Comparison of ENCODE assay signal across 1 cellular context in genomic region chr21:44793269-44794030, GRCh38.
TF ChIP-seq lines count a peak whose summit lies in the region.

No MANE protein-coding gene starts in this region.

TF ChIP-seq in K562, 482 proteins besides CTCF, POLR2A, EP300 and RAD21 (continued from another document and continues in another):
- no peak for TF ChIP-seq ZNF407 (IDR thresholded peaks at IDR 0.05; ENCODE audit: low read depth)
- no peak for TF ChIP-seq SAFB (IDR thresholded peaks at IDR 0.05; ENCODE audit: borderline replicate concordance, low read depth, low read length)
- no peak for TF ChIP-seq NR2C2 (CRISPR knock-in tag; IDR thresholded peaks at IDR 0.05)
- peak; percentile 91 for TF ChIP-seq NR2C2 (tag; IDR thresholded peaks at IDR 0.05)
- TF ChIP-seq ZBTB40 (IDR thresholded peaks at IDR 0.05), result no peak
- no peak for TF ChIP-seq ZBTB40 (CRISPR knock-in tag; IDR thresholded peaks at IDR 0.05)
- TF ChIP-seq GTF2E2 (tag; IDR thresholded peaks at IDR 0.05), result 0 out of 2 replicates have a peak, but pooled peaks have one; percentile 56
- no peak for TF ChIP-seq E2F1 (CRISPR knock-in tag; IDR thresholded peaks at IDR 0.05)
- TF ChIP-seq HNRNPH1 (optimal IDR thresholded peaks at IDR 0.05; ENCODE audit: low read depth, low read length), result no peak
- peak; percentile 60 for TF ChIP-seq BRD9 (IDR thresholded peaks at IDR 0.05; ENCODE audit: low read depth, partially characterized antibody)
- peak in 1 of 2 experiments; percentile 51; a peak in 2 of 4 replicates for TF ChIP-seq NRF1 (conservative IDR thresholded peaks at IDR 0.05 in 1 of 2, IDR thresholded peaks at IDR 0.05 in 1 of 2)
- TF ChIP-seq CC2D1A (IDR thresholded peaks at IDR 0.05), result 0 out of 2 replicates have a peak, but pooled peaks have one; percentile 19
- no peak for TF ChIP-seq ARID3B (CRISPR knock-in tag; IDR thresholded peaks at IDR 0.05; ENCODE audit: borderline replicate concordance)
- TF ChIP-seq FOXK2 (conservative IDR thresholded peaks at IDR 0.05 in 1 of 2, IDR thresholded peaks at IDR 0.05 in 1 of 2; ENCODE audit: low read depth in 2 of 2), result no peak
- no peak for TF ChIP-seq RBM15 (IDR thresholded peaks at IDR 0.05; ENCODE audit: insufficient read depth, low read length)
- TF ChIP-seq NCOA2 (IDR thresholded peaks at IDR 0.05; ENCODE audit: partially characterized antibody in 2 of 2), result no peak
- no peak for TF ChIP-seq ZNF3 (CRISPR knock-in tag; IDR thresholded peaks at IDR 0.05)
- no peak for TF ChIP-seq ZFP1 (CRISPR knock-in tag; IDR thresholded peaks at IDR 0.05)
- no peak for TF ChIP-seq ETV5 (CRISPR knock-in tag; IDR thresholded peaks at IDR 0.05; ENCODE audit: low read depth)
- TF ChIP-seq KLF16 (IDR thresholded peaks at IDR 0.05), result 0 out of 2 replicates have a peak, but pooled peaks have one; percentile 14
- no peak for TF ChIP-seq ZNF133 (CRISPR knock-in tag; IDR thresholded peaks at IDR 0.05)
- peak; percentile 14; the same call in 1 of the 2 replicates for TF ChIP-seq MAFK (IDR thresholded peaks at IDR 0.05; ENCODE audit: low read length)
- no peak for TF ChIP-seq ZNF444 (CRISPR knock-in tag; IDR thresholded peaks at IDR 0.05)
- no peak for TF ChIP-seq ILK (tag; IDR thresholded peaks at IDR 0.05; ENCODE audit: borderline replicate concordance, low read depth)
- no peak for TF ChIP-seq USF1 (CRISPR knock-in tag; IDR thresholded peaks at IDR 0.05)
- TF ChIP-seq RB1 (IDR thresholded peaks at IDR 0.05; ENCODE audit: low read depth), result peak; percentile 70
- peak; percentile 46; the same call in 1 of the 2 replicates for TF ChIP-seq MYC (IDR thresholded peaks at IDR 0.05; ENCODE audit: low read depth, low read length)
- TF ChIP-seq MYC (CRISPR knock-in tag; IDR thresholded peaks at IDR 0.05; ENCODE audit: borderline replicate concordance, low read depth), result no peak
- peak in 1 of 2 experiments; percentile 64 for TF ChIP-seq E2F6 (IDR thresholded peaks at IDR 0.05; ENCODE audit: borderline replicate concordance in 1 of 2, extremely low read depth in 1 of 2, insufficient read depth in 1 of 2, insufficient read length in 1 of 2, low read depth in 1 of 2, low read length in 1 of 2, poor library complexity in 1 of 2, severe bottlenecking in 1 of 2)
- TF ChIP-seq THRAP3 (IDR thresholded peaks at IDR 0.05; ENCODE audit: borderline replicate concordance), result no peak
- TF ChIP-seq MTF1 (CRISPR knock-in tag; IDR thresholded peaks at IDR 0.05; ENCODE audit: borderline replicate concordance), result no peak
- no peak for TF ChIP-seq FOXO4 (CRISPR knock-in tag; IDR thresholded peaks at IDR 0.05)
- TF ChIP-seq MITF (IDR thresholded peaks at IDR 0.05), result no peak
